ENCODE assay signal across 6 cellular contexts in the genomic region with DNA sequence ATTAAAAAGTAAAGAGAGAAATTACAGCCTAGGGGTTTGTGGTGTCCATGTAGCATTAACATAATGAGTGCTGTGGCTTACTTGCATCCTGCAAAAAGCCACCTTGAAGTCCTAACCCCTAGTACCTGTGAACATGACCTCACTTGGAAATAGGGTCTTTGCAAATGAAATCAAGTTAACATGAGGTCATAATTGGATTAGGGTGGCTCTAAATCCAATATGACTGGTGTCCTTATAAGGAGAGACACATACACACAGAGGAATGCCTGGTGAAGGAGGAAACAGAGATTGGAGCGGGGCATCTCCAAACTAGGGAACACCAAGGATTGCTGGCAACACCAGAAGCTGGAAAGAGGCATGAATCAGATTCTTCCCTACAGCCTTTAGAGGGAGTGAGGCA.
"Had no signal": no experiment of that assay in that cellular context is flagged by ENCODE, and none has a peak within 500 bp of the region (broad histone marks: within the 10 kb centered on the region; RNA-seq: fewer than 3 reads in every experiment).

No MANE protein-coding gene starts in this region.

- DNase-seq: H9, HCEC 1CT, IMR-90, KG1 had no signal

- ATAC-seq: GM23338, K562 had no signal

- H3K4me3 ChIP-seq: GM23338, K562 had no signal
